In the genomic region with DNA sequence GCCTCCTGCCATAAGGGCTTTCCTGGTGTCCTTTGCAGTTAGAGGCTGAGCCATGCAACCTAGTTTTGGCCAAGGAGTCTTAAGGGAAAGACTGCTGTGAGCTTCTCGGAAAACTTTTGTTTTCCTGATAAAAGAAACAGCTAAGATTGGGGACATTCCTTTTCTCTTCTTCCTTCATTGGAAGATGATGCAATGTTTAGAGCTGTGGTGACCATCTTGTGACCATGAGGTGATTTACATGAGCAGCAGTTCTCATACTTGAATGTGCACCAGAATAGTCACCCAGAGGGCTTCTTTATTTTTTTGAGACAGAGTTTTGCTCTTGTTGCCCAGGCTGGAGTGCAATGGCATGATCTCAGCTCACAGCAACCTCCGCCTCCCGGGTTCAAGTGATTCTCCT, we compare ENCODE assay signal across 1 cellular context.
A peak's percentile ranks its signal among the peaks of the same experiment; 100 is the strongest.
TF ChIP-seq lines count a peak whose summit lies in the region.

No MANE protein-coding gene starts in this region.

TF ChIP-seq in IMR-90, 13 proteins besides CTCF, POLR2A, EP300 and RAD21:
- TF ChIP-seq MAFK (IDR thresholded peaks at IDR 0.05; ENCODE audit: low read depth, low read length) (no peak), MAZ (IDR thresholded peaks at IDR 0.05; ENCODE audit: borderline replicate concordance, low read depth, low read length) (no peak), MXI1 (IDR thresholded peaks at IDR 0.05; ENCODE audit: borderline replicate concordance, low read depth, low read length) (no peak), RCOR1 (IDR thresholded peaks at IDR 0.05; ENCODE audit: insufficient replicate concordance, low read length) (no peak), SMC3 (IDR thresholded peaks at IDR 0.05; ENCODE audit: low read depth, low read length) (no peak), CEBPB (IDR thresholded peaks at IDR 0.05; ENCODE audit: low read depth, low read length) (peak; percentile 59)
